Comparison of ENCODE assay signal across 20 cellular contexts in genomic region chr18:56903686-56904085, GRCh38.
DNase-seq lines count a peak whose midpoint lies in the region; ATAC-seq, FAIRE-seq and TF ChIP-seq lines count a peak whose summit lies in the region.
"Had no signal": no experiment of that assay in that cellular context is flagged by ENCODE, and none has a peak within 500 bp of the region (broad histone marks: within the 10 kb centered on the region; RNA-seq: fewer than 3 reads in every experiment).

No MANE protein-coding gene starts in this region.

- H3K27ac ChIP-seq in astrocyte (ENCODE audit: low read depth, low read length) (no peak overlapping the region), mesenchymal stem cell (ENCODE audit: low read length, poor library complexity, severe bottlenecking) (peak overlapping the region; percentile 68)
- H3K27ac ChIP-seq: GM23248 had no signal

- no peaks in the 10 kb centered on the region for H3K36me3 Mint-ChIP-seq in Calu3 (ENCODE audit: insufficient read depth, unreplicated experiment)
- H3K36me3 Mint-ChIP-seq in astrocyte (ENCODE audit: low read depth, unreplicated experiment): no peaks in the 10 kb centered on the region

- no peak overlapping the region for H3K23ac ChIP-seq in mesenchymal stem cell (ENCODE audit: low read length in 2 of 2)

- no CpG with 5 or more reads among the region's 2 CpGs for WGBS in mesenchymal stem cell

- no peak overlapping the region for H3K9ac ChIP-seq in astrocyte (ENCODE audit: low read length)
- H3K9ac ChIP-seq in mesenchymal stem cell (ENCODE audit: low read length): no peak overlapping the region
- H3K9ac ChIP-seq: GM23248 had no signal

- H3K4me1 ChIP-seq in astrocyte (ENCODE audit: insufficient read depth, low read length) (no peaks in the 10 kb centered on the region), mesenchymal stem cell (ENCODE audit: control insufficient read depth, insufficient read depth, low read depth, low read length) (peaks cover 6% of the 10 kb centered on the region)

- intact Hi-C loops in Calu3 (cut with micrococcal nuclease; ENCODE audit: unreplicated experiment): loop anchor here (2.0 to 5.0 kb wide), 2 partner anchors 36 to 81 kb away; no protein-coding TSS in a partner anchor

- H3K14ac ChIP-seq in mesenchymal stem cell (ENCODE audit: low read length in 2 of 2): no peak overlapping the region

- CTCF ChIA-PET in Calu3 (lab: Charles Lee): interaction anchor here (1.3 kb wide), 1 partner anchor 40 kb away, joined by 3 read pairs; no protein-coding TSS in a partner anchor

- no peaks in the 10 kb centered on the region for H3K27me3 Mint-ChIP-seq in Calu3 (ENCODE audit: unreplicated experiment)
- H3K27me3 Mint-ChIP-seq in astrocyte (ENCODE audit: low read depth, unreplicated experiment): no peaks in the 10 kb centered on the region
- H3K27me3 Mint-ChIP-seq: CD4-positive, alpha-beta memory T cell had no signal

- H2BK5ac ChIP-seq in mesenchymal stem cell (ENCODE audit: low read depth, low read length, poor library complexity, severe bottlenecking): no peak overlapping the region

- H3K9me3 Mint-ChIP-seq in Calu3 (ENCODE audit: low read depth, unreplicated experiment) (no peaks in the 10 kb centered on the region), astrocyte (ENCODE audit: unreplicated experiment) (no peaks in the 10 kb centered on the region)
- H3K9me3 Mint-ChIP-seq: CD4-positive, alpha-beta memory T cell had no signal

- peak overlapping the region; percentile 59 for H2AK5ac ChIP-seq in mesenchymal stem cell (ENCODE audit: low read length, severe bottlenecking)

- H3K4me2 ChIP-seq in astrocyte (ENCODE audit: low read length) (no peak overlapping the region), mesenchymal stem cell (ENCODE audit: low read length, poor library complexity, severe bottlenecking) (no peak overlapping the region)

- H3K36me3 ChIP-seq in astrocyte (ENCODE audit: insufficient read depth, low read length): no peaks in the 10 kb centered on the region
- no peaks in the 10 kb centered on the region for H3K36me3 ChIP-seq in mesenchymal stem cell (ENCODE audit: control insufficient read depth in 1 of 2, insufficient read depth in 2 of 2, low read depth in 1 of 2, low read length in 2 of 2)

- DNase-seq in Calu3: no peak
- peak; percentile 26 for DNase-seq in EL
- peak; percentile 70 for DNase-seq in astrocyte (ENCODE audit: low read depth)
- no peak for DNase-seq in mesenchymal stem cell
- DNase-seq in germinal center (ENCODE audit: low spot score): no peak
- DNase-seq: 8988T; C1 segment of cervical spinal cord; CD4-positive, alpha-beta memory T cell; COR-L47; DMS53; DMS79 treated with DMSO at 0.1 percent for 48 hours; GF-D8; GM23248; H7; HCEC 1CT had no signal

- H3K4me1 Mint-ChIP-seq in Calu3 (ENCODE audit: low read depth, unreplicated experiment) (peaks cover 61% of the 10 kb centered on the region), astrocyte (ENCODE audit: low read depth, unreplicated experiment) (peaks cover 7% of the 10 kb centered on the region)

- no peak overlapping the region for H2BK12ac ChIP-seq in mesenchymal stem cell (ENCODE audit: low read length in 2 of 2)

- H2BK120ac ChIP-seq in mesenchymal stem cell (ENCODE audit: low read depth, low read length): no peak overlapping the region

- H3K27me3 ChIP-seq in astrocyte (ENCODE audit: insufficient read depth, low read length): no peaks in the 10 kb centered on the region
- H3K27me3 ChIP-seq in mesenchymal stem cell (ENCODE audit: control insufficient read depth in 1 of 2, insufficient read depth in 1 of 2, low read length in 2 of 2): no peaks in the 10 kb centered on the region

- H3K4me3 Mint-ChIP-seq in Calu3 (ENCODE audit: low read depth, unreplicated experiment) (no peak overlapping the region), astrocyte (ENCODE audit: unreplicated experiment) (no peak overlapping the region)
- H3K4me3 Mint-ChIP-seq: CD4-positive, alpha-beta memory T cell had no signal

- ATAC-seq in GM19023 (IDR thresholded peaks at IDR 0.05; ENCODE audit: unreplicated experiment) (no peak), HG03571 (IDR thresholded peaks at IDR 0.05; ENCODE audit: unreplicated experiment) (no peak)

- H4K20me1 ChIP-seq in astrocyte (ENCODE audit: insufficient read depth, low read length): no peaks in the 10 kb centered on the region

- H3K4ac ChIP-seq in mesenchymal stem cell (ENCODE audit: low read depth in 1 of 2, low read length in 2 of 2): no peak overlapping the region

- H3K79me1 ChIP-seq in mesenchymal stem cell (replicated peaks; ENCODE audit: low read length, poor library complexity, severe bottlenecking): no peaks in the 10 kb centered on the region

- TF ChIP-seq CTCF in Calu3 (IDR thresholded peaks at IDR 0.05; ENCODE audit: unreplicated experiment) (no peak), astrocyte (IDR thresholded peaks at IDR 0.05; ENCODE audit: insufficient read depth, low read depth, low read length) (no peak)

- FAIRE-seq in astrocyte (lab: Jason Lieb, UNC): no peak
- FAIRE-seq: GM12891, GM18507, H1 had no signal

- H2AFZ ChIP-seq in astrocyte (ENCODE audit: low read depth, low read length) (no peak overlapping the region), mesenchymal stem cell (ENCODE audit: low read depth, low read length) (no peak overlapping the region)
- H2AFZ ChIP-seq: GM23248 had no signal

- H3K9me3 ChIP-seq in astrocyte (ENCODE audit: insufficient read depth, low read depth, low read length): no peaks in the 10 kb centered on the region
- no peaks in the 10 kb centered on the region for H3K9me3 ChIP-seq in mesenchymal stem cell (ENCODE audit: control insufficient read depth, low read length)

- no TSS peak for BruUV-seq in Calu3 (replicated peaks; lab: Mats Ljungman, UMichigan)

- no peak overlapping the region for H3K18ac ChIP-seq in mesenchymal stem cell (ENCODE audit: low read depth in 1 of 2, low read length in 2 of 2)

- no peak overlapping the region for H4K8ac ChIP-seq in mesenchymal stem cell (ENCODE audit: low read length)

- H3K4me3 ChIP-seq in astrocyte (ENCODE audit: insufficient read depth, low read depth, low read length) (no peak overlapping the region), mesenchymal stem cell (ENCODE audit: insufficient read depth in 1 of 2, low read depth in 1 of 2, low read length in 2 of 2) (no peak overlapping the region)
- H3K4me3 ChIP-seq: GM23248 had no signal

- peak overlapping the region; percentile 88 for H3K27ac Mint-ChIP-seq in Calu3 (ENCODE audit: unreplicated experiment)
- no peak overlapping the region for H3K27ac Mint-ChIP-seq in astrocyte (ENCODE audit: unreplicated experiment)
- H3K27ac Mint-ChIP-seq: CD4-positive, alpha-beta memory T cell had no signal

- H3K79me2 ChIP-seq in astrocyte (ENCODE audit: insufficient read depth, low read length): no peaks in the 10 kb centered on the region

- no peak overlapping the region for H4K91ac ChIP-seq in mesenchymal stem cell (ENCODE audit: low read length)

- H2BK15ac ChIP-seq in mesenchymal stem cell (ENCODE audit: low read depth, poor library complexity, severe bottlenecking): no peak overlapping the region

Comparison
In these comparisons a context has a peak if more than half of its experiments do, and no peak if none do; other contexts are left out.
1. DNase-seq: peak in EL (single experiment) and astrocyte (single experiment); none in Calu3 (single experiment), mesenchymal stem cell (single experiment) and germinal center (single experiment).